In the genomic region with DNA sequence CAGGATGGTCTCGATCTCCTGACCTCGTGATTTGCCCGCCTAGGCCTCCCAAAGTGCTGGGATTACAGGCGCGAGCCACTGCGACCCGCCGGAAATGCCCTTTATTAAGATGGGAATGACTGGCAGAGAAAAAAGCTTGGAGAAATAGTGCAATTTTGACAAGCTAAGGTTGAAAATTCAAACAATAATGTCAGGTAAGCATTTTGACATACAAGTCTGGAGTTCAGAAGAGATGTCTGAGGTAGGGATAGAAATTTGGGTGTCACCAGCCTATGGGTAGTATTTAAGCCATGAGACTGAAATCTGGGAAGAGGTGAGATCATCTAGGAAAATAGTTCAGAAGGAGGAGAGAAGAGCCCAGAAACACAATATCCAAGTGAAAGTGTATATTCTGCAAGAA, we compare ENCODE assay signal across 21 cellular contexts. TPM values are rescaled to one million over a fixed set of nuclear protein-coding genes. Genes with fewer than 3 reads are reported as not detected.
DNase-seq lines count a peak whose midpoint lies in the region; ATAC-seq, FAIRE-seq and TF ChIP-seq lines count a peak whose summit lies in the region.
"Had no signal": no experiment of that assay in that cellular context is flagged by ENCODE, and none has a peak within 500 bp of the region (broad histone marks: within the 10 kb centered on the region; RNA-seq: fewer than 3 reads in every experiment).

No MANE protein-coding gene starts in this region.

- DNase-seq in HepG2 (ENCODE audit: low spot score) (no peak), right lobe of liver (no peak), IMR-90 (no peak), K562 (ENCODE audit: extremely low read depth in 1 of 4, low spot score in 3 of 4) (no peak), prostate gland (ENCODE audit: low spot score) (no peak), NOMO-1 treated with dmso at 0.1 percent for 144 hours (lab: John Stamatoyannopoulos, UW; ENCODE audit: unreplicated experiment) (no peak), dedifferentiated amniotic fluid mesenchymal stem cell (ENCODE audit: extremely low spot score) (no peak)
- DNase-seq in stimulated activated CD4-positive, alpha-beta T cell treated with anti-CD3 and anti-CD28 coated beads, Interleukin-1b, Interleukin-23, amount 100 ng/mL, for 48 hours, result no peak
- DNase-seq: ACHN; AML-193; BE2C; Caco-2; CD4-positive, alpha-beta T cell; DMS153; DND-41; H7; HCEC 1CT had no signal

- POLR2A ChIA-PET in HepG2 (lab: Yijun Ruan, JAX) (no interaction called here), IMR-90 (lab: Charles Lee; ENCODE audit: unreplicated experiment) (no interaction called here), K562 (lab: Yijun Ruan, JAX) (no interaction called here)

- H3K4me3 ChIP-seq in HepG2 (replicated peaks in 1 of 3; ENCODE audit: insufficient read depth in 1 of 3, low read depth in 2 of 3, low read length in 3 of 3) (no peak overlapping the region), right lobe of liver (no peak overlapping the region), IMR-90 (ENCODE audit: insufficient read depth, low read depth, low read length) (no peak overlapping the region), K562 (no peak overlapping the region), prostate gland (no peak overlapping the region)
- H3K4me3 ChIP-seq: BLaER1 treated with 17β-estradiol and CSF1 and Interleukin-3, amounts not matched to agents 10 nM and 100 nM had no signal

- intact Hi-C loops in HepG2 (cut with micrococcal nuclease; ENCODE audit: unreplicated experiment), result no loop called here
- intact Hi-C loops in right lobe of liver (cut with DNase I), result no loop called here
- intact Hi-C loops in IMR-90 (cut with micrococcal nuclease), result no loop called here
- intact Hi-C loops in K562 (cut with micrococcal nuclease), result no loop called here
- intact Hi-C loops in prostate gland (cut with DNase I), result no loop called here

- H3K4me2 ChIP-seq in HepG2 (ENCODE audit: low read depth, low read length), result no peak overlapping the region
- no peak overlapping the region for H3K4me2 ChIP-seq in IMR-90 (ENCODE audit: low read depth, low read length)
- no peak overlapping the region for H3K4me2 ChIP-seq in K562 (ENCODE audit: insufficient read depth, low read length)

- TF ChIP-seq EP300 in HepG2 (IDR thresholded peaks at IDR 0.05; ENCODE audit: low read depth in 2 of 2, low read length in 2 of 2) (no peak), HepG2 (CRISPR knock-in tag; IDR thresholded peaks at IDR 0.05; ENCODE audit: borderline replicate concordance) (no peak), K562 (IDR thresholded peaks at IDR 0.05; ENCODE audit: low read length) (no peak)

- H4K91ac ChIP-seq in IMR-90 (ENCODE audit: insufficient read depth, low read depth, low read length), result no peak overlapping the region

- H3K27me3 ChIP-seq in HepG2 (ENCODE audit: control insufficient read depth in 1 of 2, insufficient read depth in 2 of 2, low read length in 2 of 2), result no peaks in the 10 kb centered on the region
- no peaks in the 10 kb centered on the region for H3K27me3 ChIP-seq in right lobe of liver
- peaks cover 4% of the 10 kb centered on the region; the same call in 1 of the 2 replicates for H3K27me3 ChIP-seq in IMR-90 (ENCODE audit: control insufficient read depth, insufficient read depth, low read length)
- H3K27me3 ChIP-seq in K562 (ENCODE audit: control insufficient read depth in 2 of 2, insufficient read depth in 2 of 2, low read length in 2 of 2), result no peaks in the 10 kb centered on the region
- H3K27me3 ChIP-seq in prostate gland (replicated peaks; ENCODE audit: insufficient read depth), result no peaks in the 10 kb centered on the region
- H3K27me3 ChIP-seq: BLaER1 treated with 17β-estradiol and CSF1 and Interleukin-3, amounts not matched to agents 10 nM and 100 nM had no signal

- TF ChIP-seq RAD21 in HepG2 (CRISPR knock-in tag; IDR thresholded peaks at IDR 0.05) (no peak), IMR-90 (IDR thresholded peaks at IDR 0.05; ENCODE audit: low read length) (no peak), K562 (CRISPR knock-in tag; conservative IDR thresholded peaks at IDR 0.05 in 1 of 2, IDR thresholded peaks at IDR 0.05 in 1 of 2) (no peak)

- H3K56ac ChIP-seq in IMR-90 (ENCODE audit: extremely low read depth, insufficient read depth, low read length), result no peak overlapping the region

- H2AFZ ChIP-seq in HepG2 (ENCODE audit: low read length), result no peak overlapping the region
- no peak overlapping the region for H2AFZ ChIP-seq in IMR-90 (replicated peaks; ENCODE audit: low read length, poor library complexity)
- H2AFZ ChIP-seq in K562 (ENCODE audit: low read depth, low read length), result no peak overlapping the region

- H3K4me1 ChIP-seq in HepG2 (ENCODE audit: insufficient read depth, low read length) (0 out of 2 replicates have a peak, but pooled peaks cover 6% of the 10 kb centered on the region), right lobe of liver (no peaks in the 10 kb centered on the region), IMR-90 (ENCODE audit: control insufficient read depth, insufficient read depth, low read length) (no peaks in the 10 kb centered on the region), K562 (replicated peaks in 1 of 2; ENCODE audit: control insufficient read depth in 2 of 2, insufficient read depth in 2 of 2, low read length in 2 of 2) (peaks cover 0 to 7% of the 10 kb centered on the region in 2 experiments; a peak in 3 of 5 replicates), prostate gland (replicated peaks) (no peaks in the 10 kb centered on the region)
- H3K4me1 ChIP-seq: BE2C, Caco-2 had no signal

- no peak overlapping the region for H2AK9ac ChIP-seq in IMR-90 (replicated peaks; ENCODE audit: low read depth, low read length, poor library complexity)

- H3K79me1 ChIP-seq in IMR-90 (ENCODE audit: low read depth in 1 of 2, low read length in 2 of 2), result no peaks in the 10 kb centered on the region

- 91% methylated on average over 8 of the region's 8 CpGs for WGBS in HepG2 (ENCODE audit: low lambda C conversion rate)
- 90% methylated on average over 4 of the region's 8 CpGs for WGBS in right lobe of liver (ENCODE audit: insufficient coverage, low coverage, low lambda C conversion rate, missing lambda C conversion rate)
- WGBS in IMR-90 (ENCODE audit: extremely low coverage in 2 of 2, insufficient read length in 1 of 2), 2 experiments, result 89% methylated on average over 5 of the region's 8 CpGs; no CpG with 5 or more reads in 1 of the 2 experiments
- 90% methylated on average over 7 of the region's 8 CpGs for WGBS in K562 (ENCODE audit: insufficient coverage, low coverage, missing lambda C conversion rate)
- 93% methylated on average over 8 of the region's 8 CpGs for WGBS in prostate gland

- no peak overlapping the region for H3K9ac ChIP-seq in HepG2 (ENCODE audit: insufficient read depth, low read depth, low read length)
- no peak overlapping the region for H3K9ac ChIP-seq in IMR-90 (ENCODE audit: low read depth, low read length)
- no peak overlapping the region for H3K9ac ChIP-seq in K562 (ENCODE audit: insufficient read depth in 1 of 2, low read depth in 2 of 2, low read length in 2 of 2)
- H3K9ac ChIP-seq: BLaER1 treated with 17β-estradiol and CSF1 and Interleukin-3, amounts not matched to agents 10 nM and 100 nM had no signal

- H3K79me2 ChIP-seq in HepG2 (ENCODE audit: insufficient read depth, low read length) (no peaks in the 10 kb centered on the region), K562 (ENCODE audit: control insufficient read depth, insufficient read depth, low read length) (no peaks in the 10 kb centered on the region)

- no peak for TF ChIP-seq CTCF in HepG2 (CRISPR knock-in tag; IDR thresholded peaks at IDR 0.05)
- TF ChIP-seq CTCF in right lobe of liver (IDR thresholded peaks at IDR 0.05), result no peak
- TF ChIP-seq CTCF in IMR-90 (conservative IDR thresholded peaks at IDR 0.05; ENCODE audit: low read depth, low read length), result no peak
- TF ChIP-seq CTCF in K562 (IDR thresholded peaks at IDR 0.05 in 2 of 3, conservative IDR thresholded peaks at IDR 0.05 in 1 of 3; ENCODE audit: insufficient read depth in 2 of 3, low read depth in 1 of 3, low read length in 3 of 3), result no peak
- TF ChIP-seq CTCF in prostate gland (IDR thresholded peaks at IDR 0.05), result no peak

- no peaks in the 10 kb centered on the region for H3K36me3 ChIP-seq in HepG2 (replicated peaks in 1 of 2; ENCODE audit: control insufficient read depth in 1 of 2, insufficient read depth in 2 of 2, low read length in 2 of 2)
- H3K36me3 ChIP-seq in right lobe of liver, result no peaks in the 10 kb centered on the region
- H3K36me3 ChIP-seq in IMR-90 (ENCODE audit: control insufficient read depth, insufficient read depth, low read length), result no peaks in the 10 kb centered on the region
- no peaks in the 10 kb centered on the region for H3K36me3 ChIP-seq in K562 (ENCODE audit: control insufficient read depth, insufficient read depth, low read length)
- H3K36me3 ChIP-seq in prostate gland, result no peaks in the 10 kb centered on the region
- H3K36me3 ChIP-seq: BE2C; BLaER1 treated with 17β-estradiol and CSF1 and Interleukin-3, amounts not matched to agents 10 nM and 100 nM had no signal

- no peak overlapping the region for H2BK15ac ChIP-seq in IMR-90 (ENCODE audit: low read depth, low read length)

- H3K9me3 ChIP-seq in HepG2 (ENCODE audit: low read length) (no peaks in the 10 kb centered on the region), right lobe of liver (no peaks in the 10 kb centered on the region), IMR-90 (ENCODE audit: control insufficient read depth, insufficient read depth, low read length) (no peaks in the 10 kb centered on the region), K562 (replicated peaks; ENCODE audit: control insufficient read depth, insufficient read depth, low read depth, low read length) (no peaks in the 10 kb centered on the region), prostate gland (no peaks in the 10 kb centered on the region)
- H3K9me3 ChIP-seq: BE2C, Caco-2 had no signal

- CTCF ChIA-PET in HepG2 (lab: Yijun Ruan, JAX; ENCODE audit: low intra/inter-chr PET ratio, low total read pairs), result no interaction called here
- CTCF ChIA-PET in IMR-90 (lab: Yijun Ruan, JAX), result no interaction called here
- CTCF ChIA-PET in K562 (lab: Yijun Ruan, JAX; ENCODE audit: low intra/inter-chr PET ratio), result no interaction called here

- H3K23ac ChIP-seq in IMR-90 (ENCODE audit: low read depth, low read length), result no peak overlapping the region

- no peak overlapping the region for H2BK120ac ChIP-seq in IMR-90 (ENCODE audit: low read depth, low read length)

- dilution Hi-C loops in IMR-90 (cut with HindIII; ENCODE audit: low sequenced_read_pairs, unreplicated experiment), result no loop called here

- H3K14ac ChIP-seq in IMR-90 (replicated peaks; ENCODE audit: low read depth, low read length), result no peak overlapping the region

- H4K5ac ChIP-seq in IMR-90 (ENCODE audit: low read depth, low read length), result no peak overlapping the region

- FAIRE-seq in HepG2 (lab: Jason Lieb, UNC) (no peak), K562 (lab: Jason Lieb, UNC) (no peak)
- FAIRE-seq: GM12892, H1 had no signal

- H4K20me1 ChIP-seq in HepG2 (ENCODE audit: insufficient read depth, low read length), result no peaks in the 10 kb centered on the region
- no peaks in the 10 kb centered on the region for H4K20me1 ChIP-seq in IMR-90 (ENCODE audit: insufficient read depth, low read length)
- no peaks in the 10 kb centered on the region for H4K20me1 ChIP-seq in K562 (replicated peaks; ENCODE audit: control insufficient read depth, insufficient read depth, low read length)
- H4K20me1 ChIP-seq: BLaER1 treated with 17β-estradiol and CSF1 and Interleukin-3, amounts not matched to agents 10 nM and 100 nM had no signal

- H3K9me1 ChIP-seq in IMR-90 (ENCODE audit: insufficient read depth, low read length) (no peaks in the 10 kb centered on the region), K562 (ENCODE audit: control insufficient read depth, insufficient read depth, low read length) (no peaks in the 10 kb centered on the region)

- TF ChIP-seq POLR2A in HepG2 (IDR thresholded peaks at IDR 0.05; ENCODE audit: insufficient read depth in 1 of 2, low read depth in 2 of 2, low read length in 2 of 2), result no peak
- no peak for TF ChIP-seq POLR2A in right lobe of liver (IDR thresholded peaks at IDR 0.05)
- TF ChIP-seq POLR2A in IMR-90 (IDR thresholded peaks at IDR 0.05; ENCODE audit: low read depth, low read length), result no peak
- no peak for TF ChIP-seq POLR2A in K562 (conservative IDR thresholded peaks at IDR 0.05)
- no peak for TF ChIP-seq POLR2A in prostate gland (IDR thresholded peaks at IDR 0.05)

- H3K4ac ChIP-seq in IMR-90 (ENCODE audit: low read depth, low read length), result no peak overlapping the region

- ATAC-seq in HepG2 (no peak), right lobe of liver (no peak), IMR-90 (ENCODE audit: low read depth) (no peak), K562 (no peak)

- no peak overlapping the region for H4K8ac ChIP-seq in IMR-90 (ENCODE audit: low read depth in 2 of 2, low read length in 2 of 2)

- BruUV-seq in HepG2 (replicated peaks; lab: Mats Ljungman, UMichigan) (no TSS peak), IMR-90 (replicated peaks; lab: Mats Ljungman, UMichigan) (no TSS peak), K562 (replicated peaks; lab: Mats Ljungman, UMichigan) (no TSS peak)

- H2BK20ac ChIP-seq in IMR-90 (ENCODE audit: low read depth, low read length), result no peak overlapping the region

- no peak overlapping the region for H2AK5ac ChIP-seq in IMR-90 (ENCODE audit: low read depth, low read length)

- H2BK5ac ChIP-seq in IMR-90 (ENCODE audit: low read depth, low read length, poor library complexity, severe bottlenecking), result no peak overlapping the region

- no peak overlapping the region for H3K18ac ChIP-seq in IMR-90 (ENCODE audit: low read depth, low read length)

- in situ Hi-C loops in HepG2 (cut with HindIII; ENCODE audit: extremely low pct_ligation_motif_present, low pct_unique_long_range_greater_than_20kb), result no loop called here
- in situ Hi-C loops in IMR-90 (cut with MboI; ENCODE audit: low sequenced_read_pairs), result no loop called here
- in situ Hi-C loops in K562 (cut with MboI), result no loop called here

- H3K27ac ChIP-seq in HepG2 (ENCODE audit: extremely low read length, insufficient read depth, low read length) (no peak overlapping the region), right lobe of liver (no peak overlapping the region), IMR-90 (ENCODE audit: insufficient read depth, low read length) (no peak overlapping the region), K562 (ENCODE audit: extremely low read depth, low read depth, low read length) (no peak overlapping the region), prostate gland (no peak overlapping the region)
- H3K27ac ChIP-seq: 22Rv1; BLaER1 treated with 17β-estradiol and CSF1 and Interleukin-3, amounts not matched to agents 10 nM and 100 nM had no signal

RNA-seq across cellular contexts. Expression of gene PAN3, which starts 17.1 kb away (rescaled TPM):
- total RNA-seq in HepG2 (2016; rRNA removed; fragmentation: Illumina TruSeq; extraction: Trizol) (9.7 and 12.1 TPM in 2 replicates), right lobe of liver (10 to 100 TPM in 4 of 6 experiments, 1 to 10 TPM in 2; 7.0 to 12.5 (median 10.2) TPM), IMR-90 (2012; rRNA removed) (12.8 and 15.1 TPM in 2 replicates), K562 (2014; rRNA removed) (7.2 and 8.5 TPM in 2 replicates), K562 (2014; rRNA removed; fragmentation: Illumina TruSeq; extraction: Trizol) (12.1 and 14.2 TPM in 2 replicates), K562 (2015; rRNA removed; fragmentation: Illumina TruSeq; extraction: Trizol) (10.4 and 12.3 TPM in 2 replicates), K562 (2021) (17.0 and 19.9 TPM in 2 replicates), prostate gland (10 to 100 TPM; 31.4 to 51.7 TPM)
- 8.2 and 9.5 TPM in 2 replicates for total RNA-seq in HepG2 (2016; cell fraction: cytosol; rRNA removed; fragmentation: Illumina TruSeq; extraction: Trizol; ENCODE audit: low read depth)
- 9.7 and 12.5 TPM in 2 replicates for total RNA-seq in HepG2 (2016; cell fraction: insoluble cytoplasmic fraction; rRNA removed; fragmentation: Illumina TruSeq; extraction: Trizol)
- 6.9 and 8.1 TPM in 2 replicates for total RNA-seq in HepG2 (2016; cell fraction: membrane; rRNA removed; fragmentation: Illumina TruSeq; extraction: Trizol)
- 17.5 and 19.8 TPM in 2 replicates for total RNA-seq in HepG2 (2016; cell fraction: nucleus; rRNA removed; fragmentation: Illumina TruSeq; extraction: Trizol)
- polyA plus RNA-seq in HepG2 (2011; rRNA removed) (10.3 and 10.6 TPM in 2 replicates), IMR-90 (2012; rRNA removed) (5.1 and 6.6 TPM in 2 replicates), K562 (2011; rRNA removed) (14.3 and 16.6 TPM in 2 replicates), K562 (2014; fragmentation: Illumina TruSeq; extraction: Trizol) (8.8 and 10.1 TPM in 2 replicates), K562 (2014; fragmentation: Nextera tagmentation; extraction: Ambion mirVana) (10 to 100 TPM in 1 of 2 experiments, 1 to 10 TPM in 1; 9.3 to 11.6 TPM), K562 (2014; rRNA removed) (7.8 and 8.3 TPM in 2 replicates)
- 4.5 and 5.7 TPM in 2 replicates for polyA plus RNA-seq in HepG2 (2011; cell fraction: cytosol; rRNA removed)
- polyA plus RNA-seq in HepG2 (2011; cell fraction: nucleus; rRNA removed), result 13.2 and 14.0 TPM in 2 replicates
- 9.5 and 12.1 TPM in 2 replicates for polyA plus RNA-seq in HepG2 (2012)
- 0.24 and 0.35 TPM in 2 replicates for polyA plus RNA-seq in HepG2 (2016; cell fraction: cytosol; fragmentation: Illumina TruSeq; extraction: Trizol; ENCODE audit: low read depth)
- 10.2 and 11.1 TPM in 2 replicates for polyA plus RNA-seq in HepG2 (2016; cell fraction: insoluble cytoplasmic fraction; fragmentation: Illumina TruSeq; extraction: Trizol; ENCODE audit: low read depth)
- 1.6 and 1.8 TPM in 2 replicates for polyA plus RNA-seq in HepG2 (2016; cell fraction: membrane; fragmentation: Illumina TruSeq; extraction: Trizol; ENCODE audit: low read depth)
- polyA plus RNA-seq in HepG2 (2016; cell fraction: nucleus; fragmentation: Illumina TruSeq; extraction: Trizol; ENCODE audit: insufficient read depth, low read depth), result 25.4 and 27.7 TPM in 2 replicates
- 23.6 and 27.4 TPM in 2 replicates for polyA minus RNA-seq in HepG2 (2011; rRNA and poly(A)+ RNA removed; ENCODE audit: low replicate concordance)
- 18.4 and 18.6 TPM in 2 replicates for polyA minus RNA-seq in HepG2 (2011; cell fraction: cytosol; rRNA and poly(A)+ RNA removed)
- polyA minus RNA-seq in HepG2 (2011; cell fraction: nucleus; rRNA and poly(A)+ RNA removed), result 51.4 and 54.6 TPM in 2 replicates
- 1.8 TPM in 2 replicates for polyA plus RNA-seq in IMR-90 (2012; cell fraction: cytosol; rRNA removed)
- polyA plus RNA-seq in IMR-90 (2012; cell fraction: nucleus; rRNA removed; ENCODE audit: low replicate concordance), result 3.1 and 19.2 TPM in 2 replicates
- total RNA-seq in K562 (2011; cell fraction: chromatin; rRNA removed; ENCODE audit: low replicate concordance), result 33.0 and 65.7 TPM in 2 replicates
- 13.7 and 18.9 TPM in 2 replicates for total RNA-seq in K562 (2011; cell fraction: nucleolus; rRNA removed)
- 28.7 and 32.1 TPM in 2 replicates for total RNA-seq in K562 (2011; cell fraction: nucleoplasm; rRNA removed)
- polyA plus RNA-seq in K562 (2011; cell fraction: cytosol; rRNA removed), result 5.3 and 8.3 TPM in 2 replicates
- 18.7 and 20.3 TPM in 2 replicates for polyA plus RNA-seq in K562 (2011; cell fraction: nucleus; rRNA removed)
- polyA plus RNA-seq in K562 (2012), result 7.8 and 8.0 TPM in 2 replicates
- 50.8 and 52.0 TPM in 2 replicates for polyA minus RNA-seq in K562 (2011; rRNA and poly(A)+ RNA removed)
- 13.2 and 17.2 TPM in 2 replicates for polyA minus RNA-seq in K562 (2011; cell fraction: cytosol; rRNA and poly(A)+ RNA removed)
- polyA minus RNA-seq in K562 (2011; cell fraction: nucleus; rRNA and poly(A)+ RNA removed), result 22.5 and 33.0 TPM in 2 replicates

RNA-seq across cellular contexts. Expression of gene FLT3, which starts 20.8 kb away (rescaled TPM):
- not detected in 2 replicates for total RNA-seq in HepG2 (2016; rRNA removed; fragmentation: Illumina TruSeq; extraction: Trizol)
- total RNA-seq in HepG2 (2016; cell fraction: cytosol; rRNA removed; fragmentation: Illumina TruSeq; extraction: Trizol; ENCODE audit: low read depth), result not detected in 2 replicates
- total RNA-seq in HepG2 (2016; cell fraction: insoluble cytoplasmic fraction; rRNA removed; fragmentation: Illumina TruSeq; extraction: Trizol), result not detected in 2 replicates
- total RNA-seq in HepG2 (2016; cell fraction: membrane; rRNA removed; fragmentation: Illumina TruSeq; extraction: Trizol), result not detected in 2 replicates
- not detected in 2 replicates for total RNA-seq in HepG2 (2016; cell fraction: nucleus; rRNA removed; fragmentation: Illumina TruSeq; extraction: Trizol)
- polyA plus RNA-seq in HepG2 (2011; rRNA removed), result not detected in 2 replicates
- polyA plus RNA-seq in HepG2 (2011; cell fraction: cytosol; rRNA removed), result not detected in 2 replicates
- polyA plus RNA-seq in HepG2 (2011; cell fraction: nucleus; rRNA removed), result not detected in 2 replicates
- not detected in 2 replicates for polyA plus RNA-seq in HepG2 (2012)
- polyA plus RNA-seq in HepG2 (2016; cell fraction: cytosol; fragmentation: Illumina TruSeq; extraction: Trizol; ENCODE audit: low read depth), result not detected in 2 replicates
- polyA plus RNA-seq in HepG2 (2016; cell fraction: insoluble cytoplasmic fraction; fragmentation: Illumina TruSeq; extraction: Trizol; ENCODE audit: low read depth), result not detected in 2 replicates
- not detected in 2 replicates for polyA plus RNA-seq in HepG2 (2016; cell fraction: membrane; fragmentation: Illumina TruSeq; extraction: Trizol; ENCODE audit: low read depth)
- polyA plus RNA-seq in HepG2 (2016; cell fraction: nucleus; fragmentation: Illumina TruSeq; extraction: Trizol; ENCODE audit: insufficient read depth, low read depth), result not detected in 2 replicates
- polyA minus RNA-seq in HepG2 (2011; rRNA and poly(A)+ RNA removed; ENCODE audit: low replicate concordance), result not detected in 2 replicates
- not detected in 2 replicates for polyA minus RNA-seq in HepG2 (2011; cell fraction: cytosol; rRNA and poly(A)+ RNA removed)
- polyA minus RNA-seq in HepG2 (2011; cell fraction: nucleus; rRNA and poly(A)+ RNA removed), result not detected in 2 replicates
- total RNA-seq in right lobe of liver, result under 1 TPM; 0.04 to 0.74 (median 0.24) TPM
- total RNA-seq in IMR-90 (2012; rRNA removed), result not detected in 2 replicates
- not detected in 2 replicates for polyA plus RNA-seq in IMR-90 (2012; rRNA removed)
- not detected in 2 replicates for polyA plus RNA-seq in IMR-90 (2012; cell fraction: cytosol; rRNA removed)
- polyA plus RNA-seq in IMR-90 (2012; cell fraction: nucleus; rRNA removed; ENCODE audit: low replicate concordance), result not detected in 2 replicates
- total RNA-seq in K562 (2011; cell fraction: chromatin; rRNA removed; ENCODE audit: low replicate concordance), result not detected in 2 replicates
- not detected in 2 replicates for total RNA-seq in K562 (2011; cell fraction: nucleolus; rRNA removed)
- not detected in 2 replicates for total RNA-seq in K562 (2011; cell fraction: nucleoplasm; rRNA removed)
- not detected in 2 replicates for total RNA-seq in K562 (2014; rRNA removed)
- not detected in 2 replicates for total RNA-seq in K562 (2014; rRNA removed; fragmentation: Illumina TruSeq; extraction: Trizol)
- not detected in 2 replicates for total RNA-seq in K562 (2015; rRNA removed; fragmentation: Illumina TruSeq; extraction: Trizol)
- not detected in 2 replicates for total RNA-seq in K562 (2021)
- not detected in 2 replicates for polyA plus RNA-seq in K562 (2011; rRNA removed)
- not detected in 2 replicates for polyA plus RNA-seq in K562 (2011; cell fraction: cytosol; rRNA removed)
- polyA plus RNA-seq in K562 (2011; cell fraction: nucleus; rRNA removed), result not detected in 2 replicates
- not detected in 2 replicates for polyA plus RNA-seq in K562 (2012)
- not detected in 2 replicates for polyA plus RNA-seq in K562 (2014; fragmentation: Illumina TruSeq; extraction: Trizol)
- not detected for polyA plus RNA-seq in K562 (2014; fragmentation: Nextera tagmentation; extraction: Ambion mirVana)
- polyA plus RNA-seq in K562 (2014; rRNA removed), result not detected in 2 replicates
- polyA minus RNA-seq in K562 (2011; rRNA and poly(A)+ RNA removed), result not detected in 2 replicates
- polyA minus RNA-seq in K562 (2011; cell fraction: cytosol; rRNA and poly(A)+ RNA removed), result not detected in 2 replicates
- not detected in 2 replicates for polyA minus RNA-seq in K562 (2011; cell fraction: nucleus; rRNA and poly(A)+ RNA removed)
- 1 to 10 TPM in 1 of 2 donors, under 1 TPM in 1; 0.27 to 2.4 TPM for total RNA-seq in prostate gland

Comparison
In these comparisons a context has a peak if more than half of its experiments do, and no peak if none do; other contexts are left out.
1. Of the 241 proteins assayed by ChIP-seq in both HepG2 and K562: peak only in HepG2: MAFF and MAFK; only in K562: none; in both: none; in neither: 239.